18 cellular contexts compared by ENCODE assay signal in genomic region chr17:28904800-28905199, GRCh38. TPM values are rescaled to one million over a fixed set of nuclear protein-coding genes. Genes with fewer than 3 reads are reported as not detected.
DNase-seq lines count a peak whose midpoint lies in the region; ATAC-seq, FAIRE-seq and TF ChIP-seq lines count a peak whose summit lies in the region.
"Had no signal": no experiment of that assay in that cellular context is flagged by ENCODE, and none has a peak within 500 bp of the region (broad histone marks: within the 10 kb centered on the region; RNA-seq: fewer than 3 reads in every experiment).

No MANE protein-coding gene starts in this region.

- peaks cover 0 to 29% (median 19%) of the 10 kb centered on the region in 4 donors for H3K4me1 Mint-ChIP-seq in CD4-positive, CD25-positive, alpha-beta regulatory T cell

- H3K27me3 ChIP-seq in CD4-positive, CD25-positive, alpha-beta regulatory T cell (ENCODE audit: control insufficient read depth, insufficient read depth, low read length), result no peaks in the 10 kb centered on the region
- H3K27me3 ChIP-seq in RWPE2 (ENCODE audit: insufficient read depth, poor library complexity, severe bottlenecking), result no peaks in the 10 kb centered on the region
- no peaks in the 10 kb centered on the region for H3K27me3 ChIP-seq in keratinocyte (ENCODE audit: control insufficient read depth, extremely low read depth, insufficient read depth, low read length)
- H3K27me3 ChIP-seq: gastroesophageal sphincter, testis had no signal

- no peak overlapping the region for H2AFZ ChIP-seq in keratinocyte (ENCODE audit: control insufficient read depth, low read length)

- H3K36me3 Mint-ChIP-seq in CD4-positive, CD25-positive, alpha-beta regulatory T cell, result peaks cover 32% of the 10 kb centered on the region

- no peaks in the 10 kb centered on the region for H3K9me3 ChIP-seq in CD4-positive, CD25-positive, alpha-beta regulatory T cell (ENCODE audit: control insufficient read depth in 2 of 2, low read length in 2 of 2)
- H3K9me3 ChIP-seq in RWPE2 (ENCODE audit: severe bottlenecking) (no peaks in the 10 kb centered on the region), keratinocyte (ENCODE audit: control insufficient read depth, low read depth, low read length) (no peaks in the 10 kb centered on the region)
- H3K9me3 ChIP-seq: Caco-2, gastroesophageal sphincter, testis had no signal

- no peak overlapping the region for H3K9ac ChIP-seq in keratinocyte (ENCODE audit: control insufficient read depth, extremely low read depth, insufficient read depth, low read length)

- no peak overlapping the region for H3K4me3 ChIP-seq in CD4-positive, CD25-positive, alpha-beta regulatory T cell (ENCODE audit: low read depth, low read length)
- H3K4me3 ChIP-seq in RWPE2 (ENCODE audit: severe bottlenecking) (no peak overlapping the region), keratinocyte (ENCODE audit: control insufficient read depth in 2 of 3, extremely low read depth in 1 of 3, insufficient read depth in 2 of 3, low read depth in 1 of 3, low read length in 3 of 3) (no peak overlapping the region)
- H3K4me3 ChIP-seq: gastroesophageal sphincter, testis had no signal

- no peaks in the 10 kb centered on the region for H4K20me1 ChIP-seq in keratinocyte (ENCODE audit: control insufficient read depth, extremely low read depth, insufficient read depth, low read length)

- no peaks in the 10 kb centered on the region for H3K9me1 ChIP-seq in keratinocyte (ENCODE audit: control insufficient read depth, extremely low read depth, insufficient read depth, low read length)

- ATAC-seq in CD4-positive, CD25-positive, alpha-beta regulatory T cell (ENCODE audit: low read depth in 2 of 2), result no peak
- ATAC-seq in RWPE2 (ENCODE audit: low read depth), result no peak
- ATAC-seq: gastroesophageal sphincter had no signal

- H3K79me2 ChIP-seq in keratinocyte (ENCODE audit: control insufficient read depth, insufficient read depth, low read length), result no peaks in the 10 kb centered on the region

- H3K4me2 ChIP-seq in keratinocyte (ENCODE audit: control insufficient read depth, extremely low read depth, insufficient read depth, low read depth, low read length), result peak overlapping the region; percentile 23

- peak overlapping the region; percentile 4 to 83 (median 29) for H3K27ac Mint-ChIP-seq in CD4-positive, CD25-positive, alpha-beta regulatory T cell
- H3K27ac Mint-ChIP-seq: activated naive CD4-positive, alpha-beta T cell treated with anti-CD3 and anti-CD28 coated beads, Interleukin-2, amount 10 ng/mL, durations not matched to agents 7 days and 5 days had no signal

- dilution Hi-C loops in keratinocyte (cut with MboI; ENCODE audit: extremely low pct_ligation_motif_present, low sequenced_read_pairs), result no loop called here

- H3K4me3 Mint-ChIP-seq in CD4-positive, CD25-positive, alpha-beta regulatory T cell, result peak overlapping the region in 1 of 4 donors; percentile 16
- H3K4me3 Mint-ChIP-seq: activated naive CD4-positive, alpha-beta T cell treated with anti-CD3 and anti-CD28 coated beads, Interleukin-2, amount 10 ng/mL, durations not matched to agents 7 days and 5 days had no signal

- H3K27ac ChIP-seq in CD4-positive, CD25-positive, alpha-beta regulatory T cell (ENCODE audit: insufficient read depth, low read length, poor library complexity, severe bottlenecking), result no peak overlapping the region
- H3K27ac ChIP-seq in RWPE2 (ENCODE audit: poor library complexity, severe bottlenecking) (peak overlapping the region; percentile 2), keratinocyte (ENCODE audit: control insufficient read depth, insufficient read depth, low read length) (peak overlapping the region; percentile 7), caudate nucleus (ENCODE audit: low read depth, low read length) (no peak overlapping the region)
- H3K27ac ChIP-seq: testis had no signal

- no peaks in the 10 kb centered on the region for H3K9me3 Mint-ChIP-seq in CD4-positive, CD25-positive, alpha-beta regulatory T cell
- H3K9me3 Mint-ChIP-seq: activated naive CD4-positive, alpha-beta T cell treated with anti-CD3 and anti-CD28 coated beads, Interleukin-2, amount 10 ng/mL, durations not matched to agents 7 days and 5 days had no signal

- FAIRE-seq in keratinocyte (lab: Jason Lieb, UNC), result no peak
- FAIRE-seq: small intestine had no signal

- peaks cover 20% of the 10 kb centered on the region for H3K4me1 ChIP-seq in CD4-positive, CD25-positive, alpha-beta regulatory T cell (ENCODE audit: control insufficient read depth, insufficient read depth, low read length, poor library complexity, severe bottlenecking)
- H3K4me1 ChIP-seq in RWPE2 (ENCODE audit: insufficient read depth, poor library complexity, severe bottlenecking), result peaks cover 5% of the 10 kb centered on the region
- H3K4me1 ChIP-seq in keratinocyte (ENCODE audit: control insufficient read depth, extremely low read depth, insufficient read depth, low read length), result peaks cover 36% of the 10 kb centered on the region

- TF ChIP-seq CTCF in RWPE2 (IDR thresholded peaks at IDR 0.05; ENCODE audit: poor library complexity, severe bottlenecking), result no peak
- TF ChIP-seq CTCF in keratinocyte (optimal IDR thresholded peaks at IDR 0.05 in 1 of 3, IDR thresholded peaks at IDR 0.05 in 1 of 3, conservative IDR thresholded peaks at IDR 0.05 in 1 of 3; ENCODE audit: extremely low read depth in 1 of 3, insufficient read depth in 2 of 3, low read length in 3 of 3), result no peak

- DNase-seq in CD4-positive, CD25-positive, alpha-beta regulatory T cell, result no peak
- DNase-seq in RWPE2 (ENCODE audit: low spot score) (no peak), keratinocyte (ENCODE audit: low read depth, low spot score) (no peak), hippocampal formation (lab: John Stamatoyannopoulos, UW) (no peak), iPS-NIHi11 (ENCODE audit: low spot score) (no peak), caudate nucleus (lab: John Stamatoyannopoulos, UW) (no peak)
- DNase-seq: activated CD4-positive, alpha-beta T cell treated with anti-CD3 and anti-CD28 coated beads for 48 hours; activated naive CD4-positive, alpha-beta T cell treated with anti-CD3 and anti-CD28 coated beads, Interleukin-2, amount 10 ng/mL, durations not matched to agents 7 days and 5 days; Caco-2; cortex of kidney; H7; KBM-7; NCI-H1048; NCI-H526; posterior cingulate gyrus; testis had no signal

- H3K36me3 ChIP-seq in CD4-positive, CD25-positive, alpha-beta regulatory T cell (ENCODE audit: control insufficient read depth, insufficient read depth, low read length), result peaks cover 40% of the 10 kb centered on the region
- peaks cover 21% of the 10 kb centered on the region for H3K36me3 ChIP-seq in RWPE2 (ENCODE audit: low read depth)
- H3K36me3 ChIP-seq in keratinocyte (ENCODE audit: control insufficient read depth in 2 of 2, extremely low read depth in 1 of 2, insufficient read depth in 2 of 2, low read length in 2 of 2), result peaks cover 18 to 26% of the 10 kb centered on the region in 2 experiments

- H3K27me3 Mint-ChIP-seq in CD4-positive, CD25-positive, alpha-beta regulatory T cell, result peaks cover 4% of the 10 kb centered on the region
- H3K27me3 Mint-ChIP-seq: activated naive CD4-positive, alpha-beta T cell treated with anti-CD3 and anti-CD28 coated beads, Interleukin-2, amount 10 ng/mL, durations not matched to agents 7 days and 5 days had no signal

RNA-seq across cellular contexts. Expression of gene DHRS13, which starts 1.9 kb away (rescaled TPM):
- total RNA-seq in CD4-positive, CD25-positive, alpha-beta regulatory T cell, result 21.1 TPM
- 10 to 100 TPM; 15.0 to 21.1 (median 17.7) TPM for polyA plus RNA-seq in CD4-positive, CD25-positive, alpha-beta regulatory T cell
- 1.7 to 4.0 TPM (median 3.4 TPM) in 3 replicates for polyA plus RNA-seq in keratinocyte
- 1.1 TPM for polyA plus RNA-seq in keratinocyte (2011; ENCODE audit: low read depth)
- 1.9 TPM in 2 replicates for polyA plus RNA-seq in keratinocyte (2011; cell fraction: cytosol; rRNA removed)
- polyA plus RNA-seq in keratinocyte (2011; cell fraction: nucleus; rRNA removed), result 2.8 and 3.0 TPM in 2 replicates
- 1.0 and 2.6 TPM in 2 replicates for polyA plus RNA-seq in keratinocyte (2012; ENCODE audit: low replicate concordance)
- polyA minus RNA-seq in keratinocyte, result 0.89 to 4.7 TPM (median 3.5 TPM) in 3 replicates
- polyA minus RNA-seq in keratinocyte (2011; cell fraction: cytosol; rRNA and poly(A)+ RNA removed), result 1.3 TPM
- polyA minus RNA-seq in keratinocyte (2011; cell fraction: nucleus; rRNA and poly(A)+ RNA removed), result 0.70 and 0.95 TPM in 2 replicates

RNA-seq across cellular contexts. Expression of gene FLOT2, which starts 7.3 kb away (rescaled TPM):
- 167 TPM for total RNA-seq in CD4-positive, CD25-positive, alpha-beta regulatory T cell
- 100 to 1,000 TPM; 268 to 345 (median 303) TPM for polyA plus RNA-seq in CD4-positive, CD25-positive, alpha-beta regulatory T cell
- polyA plus RNA-seq in keratinocyte, result 50.7 to 79.4 TPM (median 67.2 TPM) in 3 replicates
- polyA plus RNA-seq in keratinocyte (2011; ENCODE audit: low read depth), result 40.9 TPM
- polyA plus RNA-seq in keratinocyte (2011; cell fraction: cytosol; rRNA removed), result 64.5 and 90.7 TPM in 2 replicates
- 53.1 and 62.0 TPM in 2 replicates for polyA plus RNA-seq in keratinocyte (2011; cell fraction: nucleus; rRNA removed)
- 20.8 and 84.9 TPM in 2 replicates for polyA plus RNA-seq in keratinocyte (2012; ENCODE audit: low replicate concordance)
- 85.8 to 208 TPM (median 114 TPM) in 3 replicates for polyA minus RNA-seq in keratinocyte
- polyA minus RNA-seq in keratinocyte (2011; cell fraction: cytosol; rRNA and poly(A)+ RNA removed), result 87.1 TPM
- 20.3 and 33.7 TPM in 2 replicates for polyA minus RNA-seq in keratinocyte (2011; cell fraction: nucleus; rRNA and poly(A)+ RNA removed)

RNA-seq across cellular contexts. Expression of gene PHF12, which starts 46.5 kb away (rescaled TPM):
- total RNA-seq in CD4-positive, CD25-positive, alpha-beta regulatory T cell, result 200 TPM
- polyA plus RNA-seq in CD4-positive, CD25-positive, alpha-beta regulatory T cell, result 1 to 10 TPM; 5.4 to 8.4 (median 5.8) TPM
- 7.1 to 16.1 TPM (median 9.6 TPM) in 3 replicates for polyA plus RNA-seq in keratinocyte
- polyA plus RNA-seq in keratinocyte (2011; ENCODE audit: low read depth), result 17.2 TPM
- polyA plus RNA-seq in keratinocyte (2011; cell fraction: cytosol; rRNA removed), result 7.7 and 14.6 TPM in 2 replicates
- polyA plus RNA-seq in keratinocyte (2011; cell fraction: nucleus; rRNA removed), result 34.3 and 36.9 TPM in 2 replicates
- polyA plus RNA-seq in keratinocyte (2012; ENCODE audit: low replicate concordance), result 9.8 and 13.6 TPM in 2 replicates
- 13.8 to 92.4 TPM (median 17.2 TPM) in 3 replicates for polyA minus RNA-seq in keratinocyte
- 14.6 TPM for polyA minus RNA-seq in keratinocyte (2011; cell fraction: cytosol; rRNA and poly(A)+ RNA removed)
- polyA minus RNA-seq in keratinocyte (2011; cell fraction: nucleus; rRNA and poly(A)+ RNA removed), result 16.5 and 29.5 TPM in 2 replicates

RNA-seq across cellular contexts. Expression of gene ERAL1, which starts 50.0 kb away (rescaled TPM):
- 22.1 TPM for total RNA-seq in CD4-positive, CD25-positive, alpha-beta regulatory T cell
- polyA plus RNA-seq in CD4-positive, CD25-positive, alpha-beta regulatory T cell, result 10 to 100 TPM; 37.7 to 44.9 (median 42.7) TPM
- polyA plus RNA-seq in keratinocyte, result 46.5 to 63.3 TPM (median 60.6 TPM) in 3 replicates
- polyA plus RNA-seq in keratinocyte (2011; ENCODE audit: low read depth), result 39.8 TPM
- 45.9 and 51.3 TPM in 2 replicates for polyA plus RNA-seq in keratinocyte (2011; cell fraction: cytosol; rRNA removed)
- polyA plus RNA-seq in keratinocyte (2011; cell fraction: nucleus; rRNA removed), result 52.7 and 62.4 TPM in 2 replicates
- polyA plus RNA-seq in keratinocyte (2012; ENCODE audit: low replicate concordance), result 39.5 and 42.5 TPM in 2 replicates
- 69.9 to 97.5 TPM (median 83.5 TPM) in 3 replicates for polyA minus RNA-seq in keratinocyte
- 48.3 TPM for polyA minus RNA-seq in keratinocyte (2011; cell fraction: cytosol; rRNA and poly(A)+ RNA removed)
- 19.4 and 24.8 TPM in 2 replicates for polyA minus RNA-seq in keratinocyte (2011; cell fraction: nucleus; rRNA and poly(A)+ RNA removed)

Comparison
In these comparisons a context has a peak if more than half of its experiments do, and no peak if none do; other contexts are left out.
1. H3K27ac ChIP-seq: peak in RWPE2 (single experiment) and keratinocyte (single experiment); none in CD4-positive, CD25-positive, alpha-beta regulatory T cell (single experiment) and caudate nucleus (single experiment).